ENCODE assay signal across 1 cellular context in genomic region chr11:86192858-86193257, GRCh38.
TF ChIP-seq lines count a peak whose summit lies in the region.

No MANE protein-coding gene starts in this region.

TF ChIP-seq in SK-N-SH, 30 proteins besides CTCF, POLR2A, EP300 and RAD21 (continued from another document):
- TF ChIP-seq, protein P1, sequence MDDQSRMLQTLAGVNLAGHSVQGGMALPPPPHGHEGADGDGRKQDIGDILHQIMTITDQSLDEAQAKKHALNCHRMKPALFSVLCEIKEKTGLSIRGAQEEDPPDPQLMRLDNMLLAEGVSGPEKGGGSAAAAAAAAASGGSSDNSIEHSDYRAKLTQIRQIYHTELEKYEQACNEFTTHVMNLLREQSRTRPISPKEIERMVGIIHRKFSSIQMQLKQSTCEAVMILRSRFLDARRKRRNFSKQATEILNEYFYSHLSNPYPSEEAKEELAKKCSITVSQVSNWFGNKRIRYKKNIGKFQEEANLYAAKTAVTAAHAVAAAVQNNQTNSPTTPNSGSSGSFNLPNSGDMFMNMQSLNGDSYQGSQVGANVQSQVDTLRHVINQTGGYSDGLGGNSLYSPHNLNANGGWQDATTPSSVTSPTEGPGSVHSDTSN (IDR thresholded peaks at IDR 0.05), result no peak
- TF ChIP-seq EZH2phosphoT487 (IDR thresholded peaks at IDR 0.05; ENCODE audit: borderline replicate concordance, low read depth) (no peak), GABPA (IDR thresholded peaks at IDR 0.05; ENCODE audit: low read depth) (no peak), TAF1 (IDR thresholded peaks at IDR 0.05; ENCODE audit: borderline replicate concordance, low read depth, low read length) (no peak)
